Comparison of ENCODE assay signal across 11 cellular contexts in the genomic region with DNA sequence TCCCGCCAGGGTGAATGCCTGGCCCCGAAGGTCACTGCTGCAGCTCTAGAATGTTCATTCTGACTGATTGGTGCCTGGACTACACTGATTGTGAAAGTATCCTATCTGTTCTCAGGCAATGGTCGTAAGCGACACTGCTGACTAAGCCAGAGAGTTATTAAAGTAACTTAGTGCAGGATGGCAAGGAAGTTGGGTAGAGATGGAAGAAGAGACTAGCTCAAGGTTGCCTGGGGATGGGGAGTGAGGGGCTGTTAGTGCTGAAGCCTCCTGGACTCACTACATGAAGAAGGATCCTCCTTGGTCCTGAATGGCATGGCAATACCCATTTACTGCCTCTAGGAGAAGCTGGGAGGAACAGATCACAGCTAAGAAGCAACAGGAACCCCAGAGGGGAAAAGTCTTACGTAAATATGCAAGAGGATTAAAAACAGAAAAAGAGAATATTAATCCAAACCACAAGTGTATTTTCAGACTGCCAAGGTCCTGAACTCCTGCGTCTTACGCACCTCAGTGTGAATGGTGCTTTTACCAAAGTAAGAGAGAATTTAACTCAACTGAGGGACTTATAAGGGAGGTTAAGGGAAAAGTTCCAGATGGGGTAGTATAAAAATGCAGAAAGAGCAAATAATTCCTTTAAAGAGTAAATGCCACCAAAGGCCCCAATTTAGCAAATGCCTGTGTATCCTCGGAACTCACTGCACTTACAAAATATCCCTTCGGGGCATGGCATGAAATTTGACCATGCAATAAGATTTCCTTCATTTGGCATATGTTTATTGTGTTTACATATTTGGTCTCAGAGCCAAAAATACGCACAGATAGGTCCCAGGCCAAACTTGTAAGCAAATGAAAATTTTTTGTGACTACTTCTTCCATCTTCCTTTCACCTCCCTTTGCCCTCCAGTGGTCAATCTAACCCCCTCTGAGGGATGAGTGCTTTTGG.
DNase-seq lines count a peak whose midpoint lies in the region; ATAC-seq and TF ChIP-seq lines count a peak whose summit lies in the region.
"Had no signal": no experiment of that assay in that cellular context is flagged by ENCODE, and none has a peak within 500 bp of the region (broad histone marks: within the 10 kb centered on the region; RNA-seq: fewer than 3 reads in every experiment).

No MANE protein-coding gene starts in this region.

- H3K4me1 ChIP-seq in right atrium auricular region, result peaks cover 0 to 30% of the 10 kb centered on the region in 2 donors
- peaks cover 13% of the 10 kb centered on the region for H3K4me1 ChIP-seq in RWPE2 (ENCODE audit: insufficient read depth, poor library complexity, severe bottlenecking)
- H3K4me1 ChIP-seq in uterus, result no peaks in the 10 kb centered on the region
- H3K4me1 ChIP-seq: parathyroid adenoma had no signal

- DNase-seq in Right ventricle myocardium superior (no peak), right atrium auricular region (ENCODE audit: low spot score) (no peak), RWPE2 (ENCODE audit: low spot score) (no peak), glutamatergic neuron (no peak), uterus (no peak), NCI-H146 (lab: John Stamatoyannopoulos, UW) (no peak), NCI-H128 (lab: John Stamatoyannopoulos, UW; ENCODE audit: unreplicated experiment) (no peak)
- DNase-seq: DMS79 had no signal

- TF ChIP-seq CTCF in right atrium auricular region (IDR thresholded peaks at IDR 0.05), result peak in 1 of 2 donors; percentile 37
- TF ChIP-seq CTCF in RWPE2 (IDR thresholded peaks at IDR 0.05; ENCODE audit: poor library complexity, severe bottlenecking), result no peak
- peak; percentile 42 for TF ChIP-seq CTCF in glutamatergic neuron (IDR thresholded peaks at IDR 0.05; ENCODE audit: partially characterized antibody, unreplicated experiment)
- no peak for TF ChIP-seq CTCF in uterus (IDR thresholded peaks at IDR 0.05)

- no peak for TF ChIP-seq POLR2A in uterus (IDR thresholded peaks at IDR 0.05)

- no peak overlapping the region for H3K4me3 Mint-ChIP-seq in glutamatergic neuron (ENCODE audit: unreplicated experiment)

- no peaks in the 10 kb centered on the region for H3K36me3 ChIP-seq in right atrium auricular region
- H3K36me3 ChIP-seq in RWPE2 (ENCODE audit: low read depth), result no peaks in the 10 kb centered on the region
- H3K36me3 ChIP-seq in uterus, result no peaks in the 10 kb centered on the region

- no peak overlapping the region for H3K27ac Mint-ChIP-seq in glutamatergic neuron (ENCODE audit: unreplicated experiment)
- H3K27ac Mint-ChIP-seq: activated naive CD4-positive, alpha-beta T cell treated with anti-CD3 and anti-CD28 coated beads, Interleukin-2, amount 50 U/mL, for 72 hours had no signal

- ATAC-seq in Right ventricle myocardium superior (ENCODE audit: poor library complexity) (peak; percentile 42), RWPE2 (ENCODE audit: low read depth) (peak; percentile 82), GM18858 (IDR thresholded peaks at IDR 0.05; ENCODE audit: unreplicated experiment) (no peak)

- H3K4me3 ChIP-seq in right atrium auricular region (no peak overlapping the region), RWPE2 (ENCODE audit: severe bottlenecking) (no peak overlapping the region), uterus (no peak overlapping the region)

- no peaks in the 10 kb centered on the region for H3K9me3 Mint-ChIP-seq in glutamatergic neuron (ENCODE audit: unreplicated experiment)
- H3K9me3 Mint-ChIP-seq: activated naive CD4-positive, alpha-beta T cell treated with anti-CD3 and anti-CD28 coated beads, Interleukin-2, amount 50 U/mL, for 72 hours had no signal

- intact Hi-C loops in Right ventricle myocardium superior (cut with DNase I), result no loop called here
- intact Hi-C loops in uterus (cut with DNase I; ENCODE audit: low total_unique reads), result no loop called here

- no peaks in the 10 kb centered on the region for H3K27me3 ChIP-seq in right atrium auricular region
- no peaks in the 10 kb centered on the region for H3K27me3 ChIP-seq in RWPE2 (ENCODE audit: insufficient read depth, poor library complexity, severe bottlenecking)
- H3K27me3 ChIP-seq in uterus, result no peaks in the 10 kb centered on the region

- no peaks in the 10 kb centered on the region for H3K36me3 Mint-ChIP-seq in glutamatergic neuron (ENCODE audit: unreplicated experiment)
- H3K36me3 Mint-ChIP-seq: activated naive CD4-positive, alpha-beta T cell treated with anti-CD3 and anti-CD28 coated beads, Interleukin-2, amount 50 U/mL, for 72 hours had no signal

- H3K4me1 Mint-ChIP-seq in glutamatergic neuron (ENCODE audit: low read depth, unreplicated experiment), result peaks cover 12% of the 10 kb centered on the region

- no peak overlapping the region for H3K27ac ChIP-seq in right atrium auricular region
- H3K27ac ChIP-seq in RWPE2 (ENCODE audit: poor library complexity, severe bottlenecking), result no peak overlapping the region
- peak overlapping the region; percentile 18 to 25 for H3K27ac ChIP-seq in uterus
- H3K27ac ChIP-seq: parathyroid adenoma had no signal

- no peaks in the 10 kb centered on the region for H3K27me3 Mint-ChIP-seq in glutamatergic neuron (ENCODE audit: unreplicated experiment)

- H3K9me3 ChIP-seq in right atrium auricular region (no peaks in the 10 kb centered on the region), RWPE2 (ENCODE audit: severe bottlenecking) (no peaks in the 10 kb centered on the region), uterus (no peaks in the 10 kb centered on the region)

Comparison
In these comparisons a context has a peak if more than half of its experiments do, and no peak if none do; other contexts are left out.
1. H3K27ac ChIP-seq: peak in uterus (2 of 2); none in right atrium auricular region (0 of 2) and RWPE2 (single experiment).